ENCODE assay signal across 8 cellular contexts in the genomic region with DNA sequence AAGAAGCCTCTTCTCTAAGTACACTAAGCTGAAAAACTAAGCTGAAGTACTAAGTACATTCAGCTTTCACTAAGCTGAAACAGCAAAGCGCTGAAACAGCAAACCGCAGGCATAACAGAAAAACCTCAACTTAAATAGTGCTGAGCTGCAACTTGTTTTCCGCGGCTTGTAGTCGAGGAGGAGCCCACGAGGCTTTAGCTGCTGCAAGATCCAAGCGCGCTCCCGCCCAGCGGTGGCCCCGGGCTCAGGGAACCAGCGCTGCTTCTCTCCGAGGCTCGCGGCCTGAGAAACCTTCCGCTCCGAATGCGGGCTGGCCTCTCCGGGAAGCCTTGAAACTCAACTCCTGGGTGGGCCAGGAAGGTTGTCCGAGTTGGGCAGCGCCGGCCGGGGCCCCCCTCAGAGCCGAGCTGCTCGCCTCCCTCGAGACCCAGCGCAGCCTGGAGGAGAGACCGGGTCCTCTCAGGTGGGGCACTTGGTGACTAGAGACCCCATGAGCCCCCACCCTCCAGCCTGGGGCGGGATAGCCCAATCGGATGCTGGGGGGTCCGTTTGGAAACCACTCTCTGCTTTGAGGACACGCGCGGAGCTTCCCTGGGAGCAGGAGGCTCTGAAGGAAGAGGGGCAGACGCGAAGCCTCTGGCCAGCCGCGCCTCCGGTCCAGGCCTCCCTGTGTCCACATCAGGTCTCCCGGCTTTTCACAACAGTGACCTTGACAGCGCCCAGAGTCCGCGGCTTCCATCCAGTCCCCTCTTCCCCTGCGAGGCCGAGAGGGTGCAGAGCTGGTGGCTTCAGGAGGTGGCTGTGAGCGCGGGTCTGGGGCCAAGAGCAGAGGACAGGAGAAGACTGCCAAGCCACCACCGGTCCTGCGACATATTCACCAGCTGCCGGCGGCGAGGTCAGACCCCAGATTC. TPM values are rescaled to one million over a fixed set of nuclear protein-coding genes. Genes with fewer than 3 reads are reported as not detected.
DNase-seq lines count a peak whose midpoint lies in the region; ATAC-seq and TF ChIP-seq lines count a peak whose summit lies in the region.

No MANE protein-coding gene starts in this region.

- H3K4me3 ChIP-seq in MM.1S (ENCODE audit: low read length) (no peak overlapping the region), skeletal muscle cell (ENCODE audit: low read depth, low read length) (peak overlapping the region; percentile 6)

- TF ChIP-seq CTCF in MM.1S (IDR thresholded peaks at IDR 0.05; ENCODE audit: low read length): no peak

- H3F3A ChIP-seq in MM.1S (ENCODE audit: insufficient read depth, low read length): peaks cover 12% of the 10 kb centered on the region

- no peaks in the 10 kb centered on the region for H3K36me3 ChIP-seq in MM.1S (replicated peaks; ENCODE audit: insufficient read depth, low read length)

- H3K27me3 ChIP-seq in MM.1S (replicated peaks; ENCODE audit: insufficient read depth, low read length): peaks cover 86% of the 10 kb centered on the region

- H3K9ac ChIP-seq in MM.1S (ENCODE audit: low read length): no peak overlapping the region

- H2AFZ ChIP-seq in MM.1S (ENCODE audit: low read length): no peak overlapping the region

- no peak overlapping the region for H3K27ac ChIP-seq in MM.1S (ENCODE audit: low read length)

- DNase-seq in Daoy (ENCODE audit: low read depth) (peak; percentile 81), MM.1S (peak; percentile 96), germinal center (ENCODE audit: low spot score) (peak; percentile 27), skeletal muscle cell (ENCODE audit: low read depth) (no peak), NCI-H2196 treated with DMSO at 0.1 percent for 48 hours (lab: John Stamatoyannopoulos, UW; ENCODE audit: unreplicated experiment) (no peak), cortex of kidney (lab: John Stamatoyannopoulos, UW) (no peak)
- DNase-seq in activated T-cell treated with anti-CD3 and anti-CD28 coated beads, Interleukin-2, amount 50 U/mL, for 48 hours: peak; percentile 56 to 63

- H4K20me1 ChIP-seq in MM.1S (ENCODE audit: insufficient read depth, low read length): peaks cover 15% of the 10 kb centered on the region; the same call in 1 of the 2 replicates

- H3K9me2 ChIP-seq in MM.1S (replicated peaks; ENCODE audit: insufficient read depth, low read length): no peaks in the 10 kb centered on the region

- H3K9me3 ChIP-seq in MM.1S (replicated peaks; ENCODE audit: insufficient read depth, low read length): no peaks in the 10 kb centered on the region

- peaks cover 23% of the 10 kb centered on the region for H3K4me1 ChIP-seq in MM.1S (ENCODE audit: low read length)

- H3K79me2 ChIP-seq in MM.1S (ENCODE audit: low read length): no peaks in the 10 kb centered on the region

- no peak for ATAC-seq in GM21786 (IDR thresholded peaks at IDR 0.05; ENCODE audit: unreplicated experiment)

- H3K4me2 ChIP-seq in MM.1S (ENCODE audit: low read depth, low read length): peak overlapping the region; percentile 47; the same call in 1 of the 2 replicates

RNA-seq across cellular contexts. Expression of a gene that starts 38.1 kb away (rescaled TPM):
- 109 and 110 TPM in 2 replicates for total RNA-seq in Daoy (2014; rRNA removed; shearing (Covaris generic))

Comparison
In these comparisons a context has a peak if more than half of its experiments do, and no peak if none do; other contexts are left out.
1. DNase-seq: peak in Daoy (single experiment), MM.1S (single experiment), activated T-cell treated with anti-CD3 and anti-CD28 coated beads, Interleukin-2, amount 50 U/mL, for 48 hours (2 of 2) and germinal center (single experiment); none in skeletal muscle cell (single experiment), NCI-H2196 treated with DMSO at 0.1 percent for 48 hours (single experiment) and cortex of kidney (single experiment).